In the genomic region with DNA sequence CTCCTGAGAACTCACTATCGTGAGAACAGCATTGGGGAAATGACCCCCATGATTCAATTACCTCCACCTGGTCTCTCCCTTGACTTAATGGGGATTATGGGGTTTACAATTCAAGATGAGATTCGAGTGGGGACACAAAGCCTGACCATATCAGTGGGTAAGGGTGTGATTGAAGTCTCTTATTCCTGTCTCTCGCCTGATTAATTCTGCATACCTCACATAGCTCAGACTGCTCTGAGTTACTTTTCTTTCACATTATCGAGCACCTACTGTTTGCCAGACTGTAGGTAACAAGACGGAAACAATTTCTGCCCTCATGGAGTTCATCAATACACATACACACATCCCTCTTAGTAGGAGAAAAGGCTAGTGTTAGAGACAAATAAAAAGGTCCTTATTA, we compare ENCODE assay signal across 20 cellular contexts.
"Had no signal": no experiment of that assay in that cellular context is flagged by ENCODE, and none has a peak within 500 bp of the region (broad histone marks: within the 10 kb centered on the region; RNA-seq: fewer than 3 reads in every experiment).

No MANE protein-coding gene starts in this region.

- H3K4me1 ChIP-seq: SJSA1 had no signal

- H3K4me3 ChIP-seq: SJSA1, SK-N-MC had no signal

- H3K9me3 ChIP-seq: SJSA1 had no signal

- FAIRE-seq: RCC 7860 had no signal

- H3K27ac ChIP-seq: SJSA1, SK-N-MC had no signal

- H3K27me3 ChIP-seq: SJSA1 had no signal

- DNase-seq: Karpas-422, KG1, MM.1S, NCI-H1092 treated with DMSO at 0.1 percent for 48 hours, NCI-H1436, NCI-H187, NCI-H2029, NCI-H2081 treated with DMSO at 0.1 percent for 48 hours, NCI-H2171, NCI-H345, NCI-H446 treated with DMSO at 0.1 percent for 48 hours, NCI-H510A treated with DMSO at 0.1 percent for 48 hours, NCI-H526, Right ventricle myocardium superior, RPMI8226, SIG-M5, SW 1271 had no signal

- H3K36me3 ChIP-seq: SJSA1 had no signal
